In genomic region chr7:127252380-127252718, GRCh38 we compare ENCODE assay signal across 8 cellular contexts. TPM values are rescaled to one million over a fixed set of nuclear protein-coding genes. Genes with fewer than 3 reads are reported as not detected.
DNase-seq lines count a peak whose midpoint lies in the region; ATAC-seq and TF ChIP-seq lines count a peak whose summit lies in the region.

No MANE protein-coding gene starts in this region.

- H3K27me3 Mint-ChIP-seq in CD4-positive, CD25-positive, alpha-beta regulatory T cell = peaks cover 86% of the 10 kb centered on the region
- peaks cover 91% of the 10 kb centered on the region for H3K27me3 Mint-ChIP-seq in nephron (ENCODE audit: low read depth)

- peak in 1 of 3 donors; percentile 1 for DNase-seq in CD4-positive, CD25-positive, alpha-beta regulatory T cell
- DNase-seq in NCI-H1092 treated with DMSO at 0.1 percent for 48 hours (lab: John Stamatoyannopoulos, UW) (peak; percentile 66), sciatic nerve (ENCODE audit: low spot score) (no peak)

- no peak for TF ChIP-seq CTCF in nephron (IDR thresholded peaks at IDR 0.05; ENCODE audit: unreplicated experiment in 3 of 3)

- no peaks in the 10 kb centered on the region for H3K9me3 ChIP-seq in CD4-positive, CD25-positive, alpha-beta regulatory T cell (ENCODE audit: control insufficient read depth in 2 of 2, low read length in 2 of 2)
- H3K9me3 ChIP-seq in duodenal mucosa (ENCODE audit: control insufficient read depth in 1 of 2, low read length in 2 of 2) = no peaks in the 10 kb centered on the region

- H3K4me1 ChIP-seq in CD4-positive, CD25-positive, alpha-beta regulatory T cell (ENCODE audit: control insufficient read depth, insufficient read depth, low read length, poor library complexity, severe bottlenecking) = peaks cover 29% of the 10 kb centered on the region
- H3K4me1 ChIP-seq in duodenal mucosa (ENCODE audit: control insufficient read depth in 1 of 2, insufficient read depth in 2 of 2, low read length in 2 of 2) = peaks cover 9 to 18% of the 10 kb centered on the region in 2 donors

- no peaks in the 10 kb centered on the region for H3K36me3 ChIP-seq in CD4-positive, CD25-positive, alpha-beta regulatory T cell (ENCODE audit: control insufficient read depth, insufficient read depth, low read length)
- no peaks in the 10 kb centered on the region for H3K36me3 ChIP-seq in duodenal mucosa (ENCODE audit: control insufficient read depth in 1 of 2, insufficient read depth in 2 of 2, low read length in 2 of 2)

- no peak overlapping the region for H3K9ac ChIP-seq in duodenal mucosa (ENCODE audit: low read depth in 1 of 2, low read length in 2 of 2)

- H3K36me3 Mint-ChIP-seq in CD4-positive, CD25-positive, alpha-beta regulatory T cell = no peaks in the 10 kb centered on the region
- H3K36me3 Mint-ChIP-seq in nephron (ENCODE audit: low read depth) = no peaks in the 10 kb centered on the region

- no peaks in the 10 kb centered on the region for H3K9me3 Mint-ChIP-seq in CD4-positive, CD25-positive, alpha-beta regulatory T cell
- H3K9me3 Mint-ChIP-seq in nephron = no peaks in the 10 kb centered on the region

- peak overlapping the region; percentile 59 for H3K4me3 ChIP-seq in CD4-positive, CD25-positive, alpha-beta regulatory T cell (ENCODE audit: low read depth, low read length)
- H3K4me3 ChIP-seq in duodenal mucosa (ENCODE audit: low read depth in 1 of 2, low read length in 2 of 2) = peak overlapping the region; percentile 74 to 81

- H3K4me3 Mint-ChIP-seq in CD4-positive, CD25-positive, alpha-beta regulatory T cell = peak overlapping the region; percentile 73 to 88 (median 82)
- H3K4me3 Mint-ChIP-seq in nephron = peak overlapping the region; percentile 85 to 92 (median 86)

- H3K27me3 ChIP-seq in CD4-positive, CD25-positive, alpha-beta regulatory T cell (ENCODE audit: control insufficient read depth, insufficient read depth, low read length) = peaks cover 47% of the 10 kb centered on the region
- peaks cover 52 to 63% of the 10 kb centered on the region in 2 donors for H3K27me3 ChIP-seq in duodenal mucosa (ENCODE audit: control insufficient read depth in 1 of 2, insufficient read depth in 2 of 2, low read length in 2 of 2)

- intact Hi-C loops in sciatic nerve (cut with DNase I) = no loop called here

- no peak overlapping the region for H3K27ac ChIP-seq in CD4-positive, CD25-positive, alpha-beta regulatory T cell (ENCODE audit: insufficient read depth, low read length, poor library complexity, severe bottlenecking)
- no peak overlapping the region for H3K27ac ChIP-seq in duodenal mucosa (ENCODE audit: low read depth, low read length)

- peaks cover 0 to 27% (median 12%) of the 10 kb centered on the region in 4 donors for H3K4me1 Mint-ChIP-seq in CD4-positive, CD25-positive, alpha-beta regulatory T cell
- peaks cover 7% of the 10 kb centered on the region for H3K4me1 Mint-ChIP-seq in nephron

- no peak for ATAC-seq in CD4-positive, CD25-positive, alpha-beta regulatory T cell (ENCODE audit: low read depth in 2 of 2)
- ATAC-seq in HG02623 (IDR thresholded peaks at IDR 0.05; ENCODE audit: unreplicated experiment) (no peak), esophagus mucosa (no peak), GM21529 (IDR thresholded peaks at IDR 0.05; ENCODE audit: unreplicated experiment) (no peak), sciatic nerve (no peak)

- H3K27ac Mint-ChIP-seq in CD4-positive, CD25-positive, alpha-beta regulatory T cell = no peak overlapping the region
- peak overlapping the region in 2 of 3 experiments; percentile 4 to 38 for H3K27ac Mint-ChIP-seq in nephron

RNA-seq across cellular contexts. Expression of gene GRM8, which starts 0.4 kb away (rescaled TPM):
- not detected for total RNA-seq in CD4-positive, CD25-positive, alpha-beta regulatory T cell
- not detected for polyA plus RNA-seq in CD4-positive, CD25-positive, alpha-beta regulatory T cell
- total RNA-seq in esophagus mucosa (not detected), sciatic nerve (1.8 TPM)

Comparison
In these comparisons a context has a peak if more than half of its experiments do, and no peak if none do; other contexts are left out.
1. H3K27ac Mint-ChIP-seq: peak in nephron (2 of 3); none in CD4-positive, CD25-positive, alpha-beta regulatory T cell (0 of 3).